ENCODE assay signal across 24 cellular contexts in genomic region chr5:43637416-43637815, GRCh38.
"Had no signal": no experiment of that assay in that cellular context is flagged by ENCODE, and none has a peak within 500 bp of the region (broad histone marks: within the 10 kb centered on the region; RNA-seq: fewer than 3 reads in every experiment).

No MANE protein-coding gene starts in this region.

- H3K9me3 ChIP-seq: adrenal gland had no signal

- H3K27ac ChIP-seq: adrenal gland, KMS-11, WERI-Rb-1 had no signal

- H3K36me3 ChIP-seq: adrenal gland had no signal

- H3K9ac ChIP-seq: KMS-11 had no signal

- DNase-seq: activated CD4-positive, alpha-beta T cell treated with anti-CD3 and anti-CD28 coated beads for 36 hours; activated CD8-positive, alpha-beta memory T cell treated with anti-CD3 and anti-CD28 coated beads, Interleukin-2, amount 50 U/mL, for 4 hours; activated CD8-positive, alpha-beta T cell treated with anti-CD3 and anti-CD28 coated beads for 36 hours; activated gamma-delta T cell treated with Interleukin-2 at 50 U/mL for 16 hours; activated naive CD4-positive, alpha-beta T cell treated with anti-CD3 and anti-CD28 coated beads, Interleukin-2, amount 10 ng/mL, durations not matched to agents 7 days and 5 days; activated naive CD8-positive, alpha-beta T cell treated with anti-CD3 and anti-CD28 coated beads for 36 hours; activated T-cell treated with anti-CD3 and anti-CD28 coated beads, Interleukin-2, amount 50 U/mL, for 72 hours; adrenal gland; IMR-90; NCI-H1092; NCI-H1417; NCI-H2029; NCI-H345; NCI-H510A; NCI-H526 treated with DMSO at 0.1 percent for 48 hours; PC-3; SHP77 treated with DMSO at 0.1 percent for 48 hours; T-cell; T-helper 2 cell; T1000; WERI-Rb-1 had no signal

- H3K27me3 ChIP-seq: adrenal gland had no signal

- H3K4me2 ChIP-seq: KMS-11 had no signal

- H3K4me3 ChIP-seq: adrenal gland had no signal

- ATAC-seq: activated CD4-positive, alpha-beta T cell treated with anti-CD3 and anti-CD28 coated beads for 36 hours; activated CD8-positive, alpha-beta T cell treated with anti-CD3 and anti-CD28 coated beads for 36 hours; activated T-cell treated with anti-CD3 and anti-CD28 coated beads, Interleukin-2, amount 50 U/mL, for 72 hours; PC-3; T-cell had no signal

- FAIRE-seq: astrocyte, RCC 7860 had no signal
